11 cellular contexts compared by ENCODE assay signal in genomic region chr9:114285166-114285867, GRCh38. TPM values are rescaled to one million over a fixed set of nuclear protein-coding genes. Genes with fewer than 3 reads are reported as not detected.
A peak's percentile ranks its signal among the peaks of the same experiment; 100 is the strongest.
DNase-seq lines count a peak whose midpoint lies in the region; ATAC-seq and TF ChIP-seq lines count a peak whose summit lies in the region.
"Had no signal": no experiment of that assay in that cellular context is flagged by ENCODE, and none has a peak within 500 bp of the region (broad histone marks: within the 10 kb centered on the region; RNA-seq: fewer than 3 reads in every experiment).

No MANE protein-coding gene starts in this region.

- 0 out of 2 replicates have a peak, but pooled peaks cover 3% of the 10 kb centered on the region for H3K36me3 ChIP-seq in MG63

- no peaks in the 10 kb centered on the region for H3K27me3 ChIP-seq in MG63

- H3K9me3 Mint-ChIP-seq in endothelial cell (ENCODE audit: unreplicated experiment) (no peaks in the 10 kb centered on the region), nephron (no peaks in the 10 kb centered on the region)
- H3K9me3 Mint-ChIP-seq: activated T-cell treated with anti-CD3 and anti-CD28 coated beads, Interleukin-2, amount 50 U/mL, for 24 hours had no signal

- H3K4me3 ChIP-seq in MG63: no peak overlapping the region
- H3K4me3 ChIP-seq: PC-9 had no signal

- H3K27ac Mint-ChIP-seq in endothelial cell (ENCODE audit: unreplicated experiment) (no peak overlapping the region), nephron (peak overlapping the region; percentile 51 to 76 (median 62))
- H3K27ac Mint-ChIP-seq: activated T-cell treated with anti-CD3 and anti-CD28 coated beads, Interleukin-2, amount 50 U/mL, for 24 hours had no signal

- no peak for ATAC-seq in GM21515 (IDR thresholded peaks at IDR 0.05; ENCODE audit: unreplicated experiment)
- no peak for ATAC-seq in HG02938 (IDR thresholded peaks at IDR 0.05; ENCODE audit: unreplicated experiment)

- H3K36me3 Mint-ChIP-seq in endothelial cell (ENCODE audit: low read depth, unreplicated experiment) (peaks cover 15% of the 10 kb centered on the region), nephron (ENCODE audit: low read depth) (peaks cover 10% of the 10 kb centered on the region)

- DNase-seq in AG08396 (ENCODE audit: low spot score): peak; percentile 91
- peak; percentile 90 for DNase-seq in MG63
- DNase-seq in endothelial cell (ENCODE audit: low spot score): no peak
- no peak for DNase-seq in COLO829 (ENCODE audit: low spot score)
- DNase-seq in NCI-H345 treated with DMSO at 0.1 percent for 48 hours (lab: John Stamatoyannopoulos, UW; ENCODE audit: unreplicated experiment): no peak
- DNase-seq: activated T-cell treated with anti-CD3 and anti-CD28 coated beads, Interleukin-2, amount 50 U/mL, for 24 hours; PC-9 had no signal

- H3K4me1 Mint-ChIP-seq in endothelial cell (ENCODE audit: unreplicated experiment) (peaks cover 20% of the 10 kb centered on the region), nephron (peaks cover 65% of the 10 kb centered on the region)

- no peaks in the 10 kb centered on the region for H3K9me3 ChIP-seq in MG63

- peaks cover 5% of the 10 kb centered on the region for H3K27me3 Mint-ChIP-seq in endothelial cell (ENCODE audit: unreplicated experiment)
- H3K27me3 Mint-ChIP-seq in nephron (ENCODE audit: low read depth): peaks cover 10% of the 10 kb centered on the region
- H3K27me3 Mint-ChIP-seq: activated T-cell treated with anti-CD3 and anti-CD28 coated beads, Interleukin-2, amount 50 U/mL, for 24 hours had no signal

- TF ChIP-seq CTCF in endothelial cell (IDR thresholded peaks at IDR 0.05; ENCODE audit: unreplicated experiment) (no peak), nephron (IDR thresholded peaks at IDR 0.05; ENCODE audit: unreplicated experiment in 3 of 3) (peak in 1 of 3 experiments; percentile 9)

- H3K4me3 Mint-ChIP-seq in endothelial cell (ENCODE audit: unreplicated experiment) (peak overlapping the region; percentile 73), nephron (no peak overlapping the region)
- H3K4me3 Mint-ChIP-seq: activated T-cell treated with anti-CD3 and anti-CD28 coated beads, Interleukin-2, amount 50 U/mL, for 24 hours had no signal

RNA-seq across cellular contexts. Expression of gene ORM1, which starts 37.6 kb away (rescaled TPM):
- total RNA-seq in MG63 (2014; rRNA removed; shearing (Covaris generic); ENCODE audit: low replicate concordance): not detected in 2 replicates
- total RNA-seq in endothelial cell (ENCODE audit: unreplicated experiment): not detected
- total RNA-seq: glomerular endothelial cell, PC-9 had no signal

RNA-seq across cellular contexts. Expression of gene ORM2, which starts 44.4 kb away (rescaled TPM):
- not detected in 2 replicates for total RNA-seq in MG63 (2014; rRNA removed; shearing (Covaris generic); ENCODE audit: low replicate concordance)
- total RNA-seq in endothelial cell (ENCODE audit: unreplicated experiment): not detected
- total RNA-seq: glomerular endothelial cell, PC-9 had no signal

Comparison
In these comparisons a context has a peak if more than half of its experiments do, and no peak if none do; other contexts are left out.
1. DNase-seq: peak in AG08396 (single experiment) and MG63 (single experiment); none in endothelial cell (single experiment), COLO829 (single experiment) and NCI-H345 treated with DMSO at 0.1 percent for 48 hours (single experiment).